Comparison of ENCODE assay signal across 10 cellular contexts in the genomic region with DNA sequence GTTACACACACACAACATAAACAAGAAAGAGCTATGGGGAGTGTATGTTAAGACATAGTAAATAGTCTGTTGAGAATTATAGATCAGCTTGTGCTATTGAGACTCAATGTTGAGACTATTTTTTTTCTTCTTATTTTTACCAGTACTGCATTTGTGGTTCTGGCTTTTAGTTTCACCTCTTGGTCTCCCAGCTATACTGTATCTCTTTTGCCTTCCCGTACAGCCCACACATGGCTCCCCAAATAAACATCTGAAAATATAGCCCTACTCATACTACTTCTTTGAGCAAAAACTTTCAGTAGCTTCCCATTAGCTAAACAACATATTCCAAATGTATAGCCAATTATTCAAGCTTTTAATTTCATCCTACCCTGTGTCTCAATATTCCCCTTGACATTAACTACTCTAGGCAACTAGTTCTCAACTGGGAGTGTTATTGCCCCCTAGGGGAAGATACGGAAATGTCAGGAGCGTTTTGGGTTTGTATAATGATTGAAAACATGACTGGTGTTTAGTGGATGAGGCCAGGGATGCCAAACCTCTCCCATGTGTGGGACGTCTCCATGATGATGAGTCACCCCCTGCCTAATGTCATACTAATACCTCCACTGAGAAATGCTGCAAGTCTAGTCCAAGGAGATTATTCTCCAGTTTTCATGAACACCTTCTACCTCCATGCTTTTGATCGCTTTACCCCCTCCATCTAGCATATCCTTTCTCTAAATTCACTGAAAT. TPM values are rescaled to one million over a fixed set of nuclear protein-coding genes. Genes with fewer than 3 reads are reported as not detected.
DNase-seq lines count a peak whose midpoint lies in the region; ATAC-seq and TF ChIP-seq lines count a peak whose summit lies in the region.
"Had no signal": no experiment of that assay in that cellular context is flagged by ENCODE, and none has a peak within 500 bp of the region (broad histone marks: within the 10 kb centered on the region; RNA-seq: fewer than 3 reads in every experiment).

No MANE protein-coding gene starts in this region.

- H3K27ac ChIP-seq in WERI-Rb-1 = no peak overlapping the region

- H3K27ac Mint-ChIP-seq in stimulated activated naive CD8-positive, alpha-beta T cell treated with anti-CD3 and anti-CD28 coated beads, Interleukin-15, amount 100 ng/mL, for 72 hours = peak overlapping the region in 1 of 2 donors; percentile 72

- CTCF ChIA-PET in HEK293T (lab: Yijun Ruan, JAX) = interaction anchor here (0.6 to 1.3 kb wide), 8 partner anchors 8 to 1340 kb away, joined by 3 to 5 read pairs (median 3); no protein-coding TSS in a partner anchor

- peak; percentile 76 for TF ChIP-seq CTCF in AG09309 (IDR thresholded peaks at IDR 0.05; ENCODE audit: control insufficient read depth, insufficient read depth, low read depth, low read length, missing control alignments)
- TF ChIP-seq CTCF in GM12873 (IDR thresholded peaks at IDR 0.05; ENCODE audit: insufficient read depth, low read depth, low read length, missing control alignments) = peak; percentile 73
- peak; percentile 57 for TF ChIP-seq CTCF in WERI-Rb-1 (IDR thresholded peaks at IDR 0.05; ENCODE audit: low read depth, low read length)

- peak; percentile 50 for ATAC-seq in left ventricle myocardium superior
- peak; percentile 52 for ATAC-seq in stimulated activated naive CD8-positive, alpha-beta T cell treated with anti-CD3 and anti-CD28 coated beads, Interleukin-15, amount 100 ng/mL, for 72 hours

- no peaks in the 10 kb centered on the region for H3K9me3 ChIP-seq in WERI-Rb-1 (ENCODE audit: severe bottlenecking)

- POLR2A ChIA-PET in HEK293T (lab: Yijun Ruan, JAX) = interaction anchor here (1.2 kb wide), 1 partner anchor 211 kb away, joined by 5 read pairs; a partner anchor contains a TSS

- intact Hi-C loops in left ventricle myocardium superior (cut with micrococcal nuclease) = no loop called here

- H3K36me3 ChIP-seq in WERI-Rb-1 = no peaks in the 10 kb centered on the region

- H3K4me3 ChIP-seq in AG09309 (ENCODE audit: control insufficient read depth, low read depth, low read length) (no peak overlapping the region), WERI-Rb-1 (ENCODE audit: low read depth, low read length) (no peak overlapping the region)

- no peaks in the 10 kb centered on the region for H3K27me3 ChIP-seq in WERI-Rb-1 (ENCODE audit: insufficient read depth, low read depth, severe bottlenecking)

- no peak overlapping the region for H3K4me3 Mint-ChIP-seq in stimulated activated naive CD8-positive, alpha-beta T cell treated with anti-CD3 and anti-CD28 coated beads, Interleukin-15, amount 100 ng/mL, for 72 hours

- no peaks in the 10 kb centered on the region for H3K27me3 Mint-ChIP-seq in stimulated activated naive CD8-positive, alpha-beta T cell treated with anti-CD3 and anti-CD28 coated beads, Interleukin-15, amount 100 ng/mL, for 72 hours

- no peaks in the 10 kb centered on the region for H3K4me1 Mint-ChIP-seq in stimulated activated naive CD8-positive, alpha-beta T cell treated with anti-CD3 and anti-CD28 coated beads, Interleukin-15, amount 100 ng/mL, for 72 hours

- H3K9me3 Mint-ChIP-seq in stimulated activated naive CD8-positive, alpha-beta T cell treated with anti-CD3 and anti-CD28 coated beads, Interleukin-15, amount 100 ng/mL, for 72 hours = no peaks in the 10 kb centered on the region

- DNase-seq in AG09309 (ENCODE audit: low read depth) (peak; percentile 32), HEK293T (ENCODE audit: extremely low spot score) (peak; percentile 71), M059J (ENCODE audit: low read depth) (peak; percentile 81), WERI-Rb-1 (peak; percentile 50), left ventricle myocardium superior (no peak), NCI-H345 (lab: John Stamatoyannopoulos, UW) (no peak)
- peak in 1 of 2 donors; percentile 10 for DNase-seq in stimulated activated naive CD8-positive, alpha-beta T cell treated with anti-CD3 and anti-CD28 coated beads, Interleukin-15, amount 100 ng/mL, for 72 hours
- DNase-seq: right cardiac atrium had no signal

TF ChIP-seq in HEK293T, 16 proteins besides CTCF, POLR2A, EP300 and RAD21:
- no peak for TF ChIP-seq LEF1 (IDR thresholded peaks at IDR 0.05; ENCODE audit: borderline replicate concordance)
- TF ChIP-seq, protein P1, sequence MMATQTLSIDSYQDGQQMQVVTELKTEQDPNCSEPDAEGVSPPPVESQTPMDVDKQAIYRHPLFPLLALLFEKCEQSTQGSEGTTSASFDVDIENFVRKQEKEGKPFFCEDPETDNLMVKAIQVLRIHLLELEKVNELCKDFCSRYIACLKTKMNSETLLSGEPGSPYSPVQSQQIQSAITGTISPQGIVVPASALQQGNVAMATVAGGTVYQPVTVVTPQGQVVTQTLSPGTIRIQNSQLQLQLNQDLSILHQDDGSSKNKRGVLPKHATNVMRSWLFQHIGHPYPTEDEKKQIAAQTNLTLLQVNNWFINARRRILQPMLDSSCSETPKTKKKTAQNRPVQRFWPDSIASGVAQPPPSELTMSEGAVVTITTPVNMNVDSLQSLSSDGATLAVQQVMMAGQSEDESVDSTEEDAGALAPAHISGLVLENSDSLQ (IDR thresholded peaks at IDR 0.05) = 0 out of 2 replicates have a peak, but pooled peaks have one; percentile 5

RNA-seq across cellular contexts. Expression of a gene that starts 6.8 kb away (rescaled TPM):
- total RNA-seq in M059J (2014; rRNA removed; shearing (Covaris generic)) = not detected in 2 replicates
- not detected for total RNA-seq in left ventricle myocardium superior
- total RNA-seq: right cardiac atrium; T-helper 1 cell treated with Interleukin-12 subunit alpha and Interleukin-12 subunit beta and Interleukin-4 antibody, amounts not matched to agents 30 ng/mL and 1 ng/mL, for 36 hours had no signal

RNA-seq across cellular contexts. Expression of a gene that starts 53.9 kb away (rescaled TPM):
- 58.4 and 62.6 TPM in 2 replicates for total RNA-seq in M059J (2014; rRNA removed; shearing (Covaris generic))
- 0.45 TPM for total RNA-seq in left ventricle myocardium superior

Comparison
In these comparisons a context has a peak if more than half of its experiments do, and no peak if none do; other contexts are left out.
1. DNase-seq: peak in AG09309 (single experiment), HEK293T (single experiment), M059J (single experiment) and WERI-Rb-1 (single experiment); none in left ventricle myocardium superior (single experiment) and NCI-H345 (single experiment).
2. RNA of a gene that starts 53.9 kb away (total RNA-seq): 58.4 to 62.6 TPM in M059J; 0.45 TPM in left ventricle myocardium superior (single experiment); every median in the first group is over 10 times any median in the second.
3. Peak in every context shown above with its lines, with median percentiles within 50 percentile points of each other: CTCF ChIP-seq.